In genomic region chr3:147914532-147914931, GRCh38 we compare ENCODE assay signal across 19 cellular contexts.
DNase-seq lines count a peak whose midpoint lies in the region; ATAC-seq and TF ChIP-seq lines count a peak whose summit lies in the region.
"Had no signal": no experiment of that assay in that cellular context is flagged by ENCODE, and none has a peak within 500 bp of the region (broad histone marks: within the 10 kb centered on the region; RNA-seq: fewer than 3 reads in every experiment).

No MANE protein-coding gene starts in this region.

- H3K27me3 ChIP-seq in GM23248 (replicated peaks; ENCODE audit: insufficient read depth) (no peaks in the 10 kb centered on the region), MG63 (no peaks in the 10 kb centered on the region), osteoblast (ENCODE audit: insufficient read depth, low read length) (no peaks in the 10 kb centered on the region)

- H3K36me3 ChIP-seq in GM23248 (ENCODE audit: low read depth) (no peaks in the 10 kb centered on the region), MG63 (no peaks in the 10 kb centered on the region), osteoblast (ENCODE audit: insufficient read depth, low read length) (no peaks in the 10 kb centered on the region)

- H3K9me3 Mint-ChIP-seq in CD14-positive monocyte: peaks cover 0 to 7% (median 2%) of the 10 kb centered on the region in 7 donors

- 38 to 58% methylated on average over 1 of the region's 1 CpG for WGBS in GM23248 (ENCODE audit: low coverage in 1 of 2, low lambda C conversion rate in 2 of 2, missing lambda C conversion rate in 2 of 2), 2 experiments

- H3K27ac ChIP-seq in GM23248 (no peak overlapping the region), osteoblast (ENCODE audit: low read depth, low read length) (peak overlapping the region; percentile 67)

- H3K27ac Mint-ChIP-seq in CD14-positive monocyte: no peak overlapping the region
- H3K27ac Mint-ChIP-seq: B cell, IgD-negative memory B cell had no signal

- no peaks in the 10 kb centered on the region; the same call in 1 of the 2 replicates for H3K9me2 ChIP-seq in GM23248 (ENCODE audit: insufficient read depth)

- peaks cover 3% of the 10 kb centered on the region for H3K9me3 ChIP-seq in GM23248 (ENCODE audit: low read depth)
- no peaks in the 10 kb centered on the region; the same call in 1 of the 2 replicates for H3K9me3 ChIP-seq in MG63
- H3K9me3 ChIP-seq in osteoblast (ENCODE audit: low read depth, low read length): no peaks in the 10 kb centered on the region

- 0 out of 2 replicates have a peak, but pooled peaks cover 6% of the 10 kb centered on the region for H3F3A ChIP-seq in GM23248 (ENCODE audit: insufficient read depth)

- in situ Hi-C loops in GM23248 (cut with MboI): no loop called here

- DNase-seq in GM23248: no peak
- DNase-seq in MG63: no peak
- DNase-seq in osteoblast (ENCODE audit: insufficient read length, low spot score, missing footprints): no peak
- DNase-seq in left lobe of liver (ENCODE audit: low spot score): no peak
- DNase-seq in CD14-positive monocyte (ENCODE audit: low spot score): no peak
- DNase-seq: GF-D8, MV-4-11, NCI-H1105 treated with DMSO at 0.1 percent for 48 hours, NCI-H2029 treated with DMSO at 0.1 percent for 48 hours, NCI-H2171, NCI-H345, NCI-H524, NCI-H774, Right ventricle myocardium superior, T-helper 9 cell had no signal

- H2AFZ ChIP-seq in GM23248: 0 out of 2 replicates have a peak overlapping the region, but pooled peaks have one; percentile 31
- H2AFZ ChIP-seq in osteoblast (ENCODE audit: low read length): peak overlapping the region; percentile 50

- TF ChIP-seq CTCF in osteoblast (IDR thresholded peaks at IDR 0.05; ENCODE audit: extremely low read depth, low read depth, low read length) (no peak), CD14-positive monocyte (IDR thresholded peaks at IDR 0.05) (no peak)

- no peaks in the 10 kb centered on the region for H3K4me1 ChIP-seq in GM23248 (ENCODE audit: insufficient read depth)
- peaks cover 3% of the 10 kb centered on the region for H3K4me1 ChIP-seq in osteoblast (ENCODE audit: insufficient read depth, low read length)

- intact Hi-C loops in CD14-positive monocyte (cut with micrococcal nuclease): no loop called here

- H3K4me1 Mint-ChIP-seq in CD14-positive monocyte: no peaks in the 10 kb centered on the region
- H3K4me1 Mint-ChIP-seq: B cell, IgD-negative memory B cell had no signal

- H3K4me3 ChIP-seq in GM23248: no peak overlapping the region
- peak overlapping the region; percentile 16 for H3K4me3 ChIP-seq in MG63
- peak overlapping the region; percentile 51 for H3K4me3 ChIP-seq in osteoblast (ENCODE audit: insufficient read depth, low read length)

- H3K79me2 ChIP-seq in GM23248 (ENCODE audit: insufficient read depth) (no peaks in the 10 kb centered on the region), osteoblast (ENCODE audit: insufficient read depth, low read length) (no peaks in the 10 kb centered on the region)

- no peaks in the 10 kb centered on the region for H3K27me3 Mint-ChIP-seq in CD14-positive monocyte (ENCODE audit: low read depth in 3 of 3)
- H3K27me3 Mint-ChIP-seq: B cell, IgD-negative memory B cell had no signal

- no peaks in the 10 kb centered on the region for H3K36me3 Mint-ChIP-seq in CD14-positive monocyte
- H3K36me3 Mint-ChIP-seq: IgD-negative memory B cell had no signal

- H3K4me2 ChIP-seq in GM23248 (ENCODE audit: unreplicated experiment) (no peak overlapping the region), osteoblast (ENCODE audit: insufficient read depth, low read length) (peak overlapping the region; percentile 76)

- peak; percentile 61 for ATAC-seq in GM18867 (IDR thresholded peaks at IDR 0.05; ENCODE audit: unreplicated experiment)
- no peak for ATAC-seq in left lobe of liver
- no peak for ATAC-seq in GM21381 (IDR thresholded peaks at IDR 0.05; ENCODE audit: unreplicated experiment)

- H3K4me3 Mint-ChIP-seq in CD14-positive monocyte: no peak overlapping the region
- H3K4me3 Mint-ChIP-seq: B cell, IgD-negative memory B cell had no signal

- no peaks in the 10 kb centered on the region for H4K20me1 ChIP-seq in GM23248 (ENCODE audit: insufficient read depth)
- H4K20me1 ChIP-seq in osteoblast (ENCODE audit: insufficient read depth, low read length): no peaks in the 10 kb centered on the region

- no peak overlapping the region for H3K9ac ChIP-seq in GM23248
